Comparison of ENCODE assay signal across 20 cellular contexts in the genomic region with DNA sequence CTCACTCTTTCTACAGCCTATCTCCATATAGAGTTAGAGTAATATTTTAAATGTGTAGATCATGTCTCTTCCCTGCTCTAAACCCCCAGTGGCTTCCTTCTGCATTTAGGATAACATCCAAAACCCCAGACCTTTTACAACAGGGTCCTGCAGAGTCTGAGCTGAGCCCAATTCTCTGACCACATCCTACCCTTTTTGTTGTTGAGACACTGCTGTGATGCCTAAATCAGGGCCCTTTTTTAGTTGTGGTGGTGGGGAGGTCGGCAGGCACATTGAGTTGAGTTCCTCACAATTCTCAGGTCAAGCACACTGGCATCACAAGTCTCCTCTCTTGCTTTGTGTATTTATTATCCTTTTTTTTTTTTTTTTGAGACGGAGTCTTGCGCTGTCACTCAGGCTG. TPM values are rescaled to one million over a fixed set of nuclear protein-coding genes. Genes with fewer than 3 reads are reported as not detected.
A peak's percentile ranks its signal among the peaks of the same experiment; 100 is the strongest.
DNase-seq lines count a peak whose midpoint lies in the region; ATAC-seq and TF ChIP-seq lines count a peak whose summit lies in the region.
"Had no signal": no experiment of that assay in that cellular context is flagged by ENCODE, and none has a peak within 500 bp of the region (broad histone marks: within the 10 kb centered on the region; RNA-seq: fewer than 3 reads in every experiment).

No MANE protein-coding gene starts in this region.

- TF ChIP-seq CTCF in testis (IDR thresholded peaks at IDR 0.05) (no peak), gastroesophageal sphincter (IDR thresholded peaks at IDR 0.05) (no peak)

- CTCF ChIA-PET in activated CD8-positive, alpha-beta memory T cell treated with anti-CD3 and anti-CD28 coated beads, Interleukin-2, amount 10 ng/mL, durations not matched to agents 7 days and 5 days (lab: Charles Lee), result interaction anchor here (0.7 to 4.9 kb wide), 2 partner anchors 19 to 23 kb away, joined by 3 to 55 read pairs; no protein-coding TSS in a partner anchor
- CTCF ChIA-PET in activated CD8-positive, alpha-beta T cell treated with anti-CD3 and anti-CD28 coated beads, Interleukin-2, amount 10 ng/mL, durations not matched to agents 7 days and 5 days (lab: Charles Lee), result interaction anchor here (0.8 to 1.6 kb wide), 3 partner anchors 23 to 400 kb away, joined by 3 to 16 read pairs (median 3); no protein-coding TSS in a partner anchor

- H3K36me3 Mint-ChIP-seq in activated CD8-positive, alpha-beta memory T cell treated with anti-CD3 and anti-CD28 coated beads, Interleukin-2, amount 10 ng/mL, durations not matched to agents 7 days and 5 days, result peaks cover 20% of the 10 kb centered on the region
- peaks cover 32% of the 10 kb centered on the region for H3K36me3 Mint-ChIP-seq in activated CD8-positive, alpha-beta T cell treated with anti-CD3 and anti-CD28 coated beads, Interleukin-2, amount 10 ng/mL, durations not matched to agents 7 days and 5 days (ENCODE audit: low read depth)

- no peaks in the 10 kb centered on the region for H3K36me3 ChIP-seq in testis (ENCODE audit: low read depth, missing control alignments)
- H3K36me3 ChIP-seq in gastroesophageal sphincter, result peaks cover 0 to 5% of the 10 kb centered on the region in 2 donors

- no peak for TF ChIP-seq EP300 in gastroesophageal sphincter (IDR thresholded peaks at IDR 0.05)

- H3K27me3 ChIP-seq in testis (no peaks in the 10 kb centered on the region), gastroesophageal sphincter (no peaks in the 10 kb centered on the region)
- H3K27me3 ChIP-seq: SJSA1 had no signal

- no peaks in the 10 kb centered on the region for H3K9me3 Mint-ChIP-seq in activated CD8-positive, alpha-beta memory T cell treated with anti-CD3 and anti-CD28 coated beads, Interleukin-2, amount 10 ng/mL, durations not matched to agents 7 days and 5 days (ENCODE audit: low read depth)
- H3K9me3 Mint-ChIP-seq in activated CD8-positive, alpha-beta T cell treated with anti-CD3 and anti-CD28 coated beads, Interleukin-2, amount 10 ng/mL, durations not matched to agents 7 days and 5 days (ENCODE audit: insufficient read depth), result no peaks in the 10 kb centered on the region
- H3K9me3 Mint-ChIP-seq: GM23338 had no signal

- no peaks in the 10 kb centered on the region for H3K27me3 Mint-ChIP-seq in activated CD8-positive, alpha-beta memory T cell treated with anti-CD3 and anti-CD28 coated beads, Interleukin-2, amount 10 ng/mL, durations not matched to agents 7 days and 5 days
- H3K27me3 Mint-ChIP-seq in activated CD8-positive, alpha-beta T cell treated with anti-CD3 and anti-CD28 coated beads, Interleukin-2, amount 10 ng/mL, durations not matched to agents 7 days and 5 days (ENCODE audit: low read depth), result no peaks in the 10 kb centered on the region
- H3K27me3 Mint-ChIP-seq: CD4-positive, CD25-positive, alpha-beta regulatory T cell had no signal

- H3K4me1 ChIP-seq in testis (peaks cover 47% of the 10 kb centered on the region), gastroesophageal sphincter (peaks cover 6 to 54% (median 9%) of the 10 kb centered on the region in 3 donors)

- 87 to 88% methylated on average over 3 of the region's 3 CpGs for WGBS in testis, 2 donors
- WGBS in gastroesophageal sphincter (ENCODE audit: low coverage in 1 of 2), 2 donors, result 83 to 100% methylated on average over 1 to 3 of the region's 3 CpGs

- no peak for ATAC-seq in activated CD8-positive, alpha-beta memory T cell treated with anti-CD3 and anti-CD28 coated beads, Interleukin-2, amount 10 ng/mL, durations not matched to agents 7 days and 5 days
- no peak for ATAC-seq in activated CD8-positive, alpha-beta T cell treated with anti-CD3 and anti-CD28 coated beads, Interleukin-2, amount 10 ng/mL, durations not matched to agents 7 days and 5 days
- ATAC-seq in gastroesophageal sphincter (no peak), HG03025 (IDR thresholded peaks at IDR 0.05; ENCODE audit: low FRiP score, unreplicated experiment) (no peak)
- ATAC-seq: GM23338, HepG2, Right ventricle myocardium inferior had no signal

- POLR2A ChIA-PET in activated CD8-positive, alpha-beta T cell treated with anti-CD3 and anti-CD28 coated beads, Interleukin-2, amount 10 ng/mL, durations not matched to agents 7 days and 5 days (lab: Charles Lee), result interaction anchor here (1.1 to 1.3 kb wide), 3 partner anchors 8 to 454 kb away, joined by 3 to 5 read pairs (median 4); a partner anchor contains a TSS

- H3K4me3 ChIP-seq in testis, result no peak overlapping the region
- H3K4me3 ChIP-seq in gastroesophageal sphincter, result no peak overlapping the region
- H3K4me3 ChIP-seq: GM23338, SJSA1 had no signal

- no peak for TF ChIP-seq POLR2A in testis (IDR thresholded peaks at IDR 0.05)
- no peak for TF ChIP-seq POLR2A in gastroesophageal sphincter (IDR thresholded peaks at IDR 0.05)

- no peak overlapping the region for H3K4me3 Mint-ChIP-seq in activated CD8-positive, alpha-beta memory T cell treated with anti-CD3 and anti-CD28 coated beads, Interleukin-2, amount 10 ng/mL, durations not matched to agents 7 days and 5 days
- H3K4me3 Mint-ChIP-seq in activated CD8-positive, alpha-beta T cell treated with anti-CD3 and anti-CD28 coated beads, Interleukin-2, amount 10 ng/mL, durations not matched to agents 7 days and 5 days, result no peak overlapping the region
- H3K4me3 Mint-ChIP-seq: GM23338 had no signal

- intact Hi-C loops in testis (cut with DNase I; ENCODE audit: low total_unique reads), result no loop called here

- peak overlapping the region; percentile 54 for H3K27ac Mint-ChIP-seq in activated CD8-positive, alpha-beta memory T cell treated with anti-CD3 and anti-CD28 coated beads, Interleukin-2, amount 10 ng/mL, durations not matched to agents 7 days and 5 days
- peak overlapping the region; percentile 69 for H3K27ac Mint-ChIP-seq in activated CD8-positive, alpha-beta T cell treated with anti-CD3 and anti-CD28 coated beads, Interleukin-2, amount 10 ng/mL, durations not matched to agents 7 days and 5 days
- H3K27ac Mint-ChIP-seq: GM23338 had no signal

- H3K27ac ChIP-seq in testis, result peak overlapping the region; percentile 45 to 63
- H3K27ac ChIP-seq in gastroesophageal sphincter, result no peak overlapping the region
- H3K27ac ChIP-seq: HL-60, SJSA1 had no signal

- no peaks in the 10 kb centered on the region for H3K9me3 ChIP-seq in testis
- no peaks in the 10 kb centered on the region for H3K9me3 ChIP-seq in gastroesophageal sphincter
- H3K9me3 ChIP-seq: SJSA1 had no signal

- H3K4me1 Mint-ChIP-seq in activated CD8-positive, alpha-beta memory T cell treated with anti-CD3 and anti-CD28 coated beads, Interleukin-2, amount 10 ng/mL, durations not matched to agents 7 days and 5 days, result peaks cover 85% of the 10 kb centered on the region
- peaks cover 86% of the 10 kb centered on the region for H3K4me1 Mint-ChIP-seq in activated CD8-positive, alpha-beta T cell treated with anti-CD3 and anti-CD28 coated beads, Interleukin-2, amount 10 ng/mL, durations not matched to agents 7 days and 5 days (ENCODE audit: low read depth)

- no peak for DNase-seq in activated CD8-positive, alpha-beta memory T cell treated with anti-CD3 and anti-CD28 coated beads, Interleukin-2, amount 10 ng/mL, durations not matched to agents 7 days and 5 days
- DNase-seq in activated CD8-positive, alpha-beta memory T cell treated with anti-CD3 and anti-CD28 coated beads, Interleukin-2, amount 50 U/mL, for 4 hours, result no peak
- DNase-seq in Kasumi-1 (lab: John Stamatoyannopoulos, UW) (peak; percentile 6 to 7), testis (no peak), HuH-7 (ENCODE audit: low spot score) (no peak)
- peak; percentile 34 for DNase-seq in activated CD8-positive, alpha-beta T cell treated with anti-CD3 and anti-CD28 coated beads, Interleukin-2, amount 10 ng/mL, durations not matched to agents 7 days and 5 days
- DNase-seq: 8988T, HCEC 1CT, KBM-7, NCI-H1092 treated with DMSO at 0.1 percent for 48 hours, NCI-H1436 treated with DMSO at 0.1 percent for 48 hours, NCI-H2227 treated with DMSO at 0.1 percent for 48 hours had no signal

RNA-seq across cellular contexts. Expression of a gene that starts 1.8 kb away (rescaled TPM):
- 10 to 100 TPM; 56.0 to 68.0 TPM for total RNA-seq in activated CD8-positive, alpha-beta memory T cell treated with anti-CD3 and anti-CD28 coated beads, Interleukin-2, amount 10 ng/mL, durations not matched to agents 7 days and 5 days
- 10 to 100 TPM; 56.8 to 57.8 TPM for total RNA-seq in activated CD8-positive, alpha-beta T cell treated with anti-CD3 and anti-CD28 coated beads, Interleukin-2, amount 10 ng/mL, durations not matched to agents 7 days and 5 days
- total RNA-seq in testis (10 to 100 TPM; 82.4 to 85.4 TPM), gastroesophageal sphincter (10 to 100 TPM; 49.2 to 66.7 (median 60.2) TPM)
- 52.4 TPM for polyA plus RNA-seq in testis (ENCODE audit: insufficient read depth, low read depth, low replicate concordance)

RNA-seq across cellular contexts. Expression of a gene that starts 25.9 kb away (rescaled TPM):
- 10 to 100 TPM in 1 of 2 experiments, 1 to 10 TPM in 1; 7.2 to 13.5 TPM for total RNA-seq in activated CD8-positive, alpha-beta memory T cell treated with anti-CD3 and anti-CD28 coated beads, Interleukin-2, amount 10 ng/mL, durations not matched to agents 7 days and 5 days
- 10 to 100 TPM; 11.0 to 11.1 TPM for total RNA-seq in activated CD8-positive, alpha-beta T cell treated with anti-CD3 and anti-CD28 coated beads, Interleukin-2, amount 10 ng/mL, durations not matched to agents 7 days and 5 days
- total RNA-seq in testis (1 to 10 TPM; 9.2 to 9.7 TPM), gastroesophageal sphincter (10 to 100 TPM; 16.2 to 33.4 (median 22.8) TPM)
- 8.2 TPM for polyA plus RNA-seq in testis (ENCODE audit: insufficient read depth, low read depth, low replicate concordance)

Comparison
In these comparisons a context has a peak if more than half of its experiments do, and no peak if none do; other contexts are left out.
1. DNase-seq: peak in Kasumi-1 (2 of 2) and activated CD8-positive, alpha-beta T cell treated with anti-CD3 and anti-CD28 coated beads, Interleukin-2, amount 10 ng/mL, durations not matched to agents 7 days and 5 days (single experiment); none in activated CD8-positive, alpha-beta memory T cell treated with anti-CD3 and anti-CD28 coated beads, Interleukin-2, amount 10 ng/mL, durations not matched to agents 7 days and 5 days (single experiment), activated CD8-positive, alpha-beta memory T cell treated with anti-CD3 and anti-CD28 coated beads, Interleukin-2, amount 50 U/mL, for 4 hours (single experiment), testis (single experiment) and HuH-7 (single experiment).
2. H3K27ac ChIP-seq: peak in testis (2 of 2); none in gastroesophageal sphincter (0 of 4).